In the genomic region with DNA sequence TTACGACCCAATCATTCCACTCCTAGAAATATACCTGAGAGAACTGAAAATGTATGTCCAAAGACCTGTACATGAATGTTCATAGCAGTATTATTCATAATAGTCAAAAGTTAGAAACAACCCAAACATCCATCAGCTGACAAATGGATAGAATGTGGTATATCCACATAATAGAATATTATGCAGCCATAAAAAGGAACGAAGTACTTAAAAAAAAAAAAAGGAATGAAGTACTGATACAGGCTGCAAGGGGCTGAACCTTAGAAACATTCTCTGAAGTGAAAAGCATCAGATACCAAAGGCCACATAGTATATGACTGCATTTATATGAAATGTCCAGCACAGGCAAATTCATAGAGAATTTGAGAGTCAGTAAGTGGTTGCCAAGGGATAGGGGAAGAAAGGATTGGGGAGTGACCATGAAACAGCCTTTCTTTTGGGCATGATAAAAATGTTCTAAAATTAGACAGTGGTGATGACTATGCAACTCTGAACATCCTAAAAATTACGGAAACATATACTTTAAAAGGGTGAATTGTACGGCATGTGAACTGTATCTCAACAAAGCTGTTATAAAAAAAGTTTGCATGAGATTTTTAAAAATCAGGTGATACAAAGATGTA, we compare ENCODE assay signal across 10 cellular contexts. TPM values are rescaled to one million over a fixed set of nuclear protein-coding genes. Genes with fewer than 3 reads are reported as not detected.
A peak's percentile ranks its signal among the peaks of the same experiment; 100 is the strongest.
DNase-seq lines count a peak whose midpoint lies in the region; ATAC-seq and TF ChIP-seq lines count a peak whose summit lies in the region.
"Had no signal": no experiment of that assay in that cellular context is flagged by ENCODE, and none has a peak within 500 bp of the region (broad histone marks: within the 10 kb centered on the region; RNA-seq: fewer than 3 reads in every experiment).

No MANE protein-coding gene starts in this region.

- no peak for TF ChIP-seq POLR2A in erythroblast (IDR thresholded peaks at IDR 0.05; ENCODE audit: low read length)

- POLR2A ChIA-PET in activated CD4-positive, alpha-beta T cell treated with anti-CD3 and anti-CD28 coated beads, Interleukin-2, amount 10 ng/mL, durations not matched to agents 7 days and 5 days (lab: Charles Lee) = no interaction called here

- peaks cover 73% of the 10 kb centered on the region for H3K4me1 Mint-ChIP-seq in activated CD4-positive, alpha-beta T cell treated with anti-CD3 and anti-CD28 coated beads, Interleukin-2, amount 10 ng/mL, durations not matched to agents 7 days and 5 days
- H3K4me1 Mint-ChIP-seq in stimulated activated effector memory CD8-positive, alpha-beta T cell treated with anti-CD3 and anti-CD28 coated beads, Interleukin-12 subunit alpha, Interleukin-12 subunit beta, amount 100 ng/mL, for 72 hours = peaks cover 77% of the 10 kb centered on the region

- peaks cover 8% of the 10 kb centered on the region for H3K36me3 Mint-ChIP-seq in activated CD4-positive, alpha-beta T cell treated with anti-CD3 and anti-CD28 coated beads, Interleukin-2, amount 10 ng/mL, durations not matched to agents 7 days and 5 days (ENCODE audit: low read depth)
- H3K36me3 Mint-ChIP-seq in stimulated activated effector memory CD8-positive, alpha-beta T cell treated with anti-CD3 and anti-CD28 coated beads, Interleukin-12 subunit alpha, Interleukin-12 subunit beta, amount 100 ng/mL, for 72 hours = peaks cover 25% of the 10 kb centered on the region

- H3K9me3 Mint-ChIP-seq in activated CD4-positive, alpha-beta T cell treated with anti-CD3 and anti-CD28 coated beads, Interleukin-2, amount 10 ng/mL, durations not matched to agents 7 days and 5 days = no peaks in the 10 kb centered on the region
- no peaks in the 10 kb centered on the region for H3K9me3 Mint-ChIP-seq in stimulated activated effector memory CD8-positive, alpha-beta T cell treated with anti-CD3 and anti-CD28 coated beads, Interleukin-12 subunit alpha, Interleukin-12 subunit beta, amount 100 ng/mL, for 72 hours

- CTCF ChIA-PET in activated CD4-positive, alpha-beta T cell treated with anti-CD3 and anti-CD28 coated beads, Interleukin-2, amount 10 ng/mL, durations not matched to agents 7 days and 5 days (lab: Charles Lee) = no interaction called here

- H3K27me3 Mint-ChIP-seq in activated CD4-positive, alpha-beta T cell treated with anti-CD3 and anti-CD28 coated beads, Interleukin-2, amount 10 ng/mL, durations not matched to agents 7 days and 5 days = no peaks in the 10 kb centered on the region

- H3K27ac Mint-ChIP-seq in activated CD4-positive, alpha-beta T cell treated with anti-CD3 and anti-CD28 coated beads, Interleukin-2, amount 10 ng/mL, durations not matched to agents 7 days and 5 days = peak overlapping the region; percentile 54
- peak overlapping the region; percentile 86 for H3K27ac Mint-ChIP-seq in stimulated activated effector memory CD8-positive, alpha-beta T cell treated with anti-CD3 and anti-CD28 coated beads, Interleukin-12 subunit alpha, Interleukin-12 subunit beta, amount 100 ng/mL, for 72 hours

- DNase-seq in activated CD4-positive, alpha-beta T cell treated with anti-CD3 and anti-CD28 coated beads, Interleukin-2, amount 10 ng/mL, durations not matched to agents 7 days and 5 days = no peak
- no peak for DNase-seq in activated CD4-positive, alpha-beta T cell treated with anti-CD3 and anti-CD28 coated beads, Interleukin-2, amount 50 U/mL, for 4 hours
- DNase-seq in SIG-M5 treated with dmso at 0.1 percent for 504 hours (lab: John Stamatoyannopoulos, UW; ENCODE audit: unreplicated experiment) (peak; percentile 81), erythroblast (lab: John Stamatoyannopoulos, UW) (peak; percentile 64 to 72), mucosa of gallbladder (ENCODE audit: low spot score) (no peak), NCI-H345 treated with DMSO at 0.1 percent for 48 hours (lab: John Stamatoyannopoulos, UW; ENCODE audit: unreplicated experiment) (no peak)
- DNase-seq in stimulated activated effector memory CD8-positive, alpha-beta T cell treated with anti-CD3 and anti-CD28 coated beads, Interleukin-12 subunit alpha, Interleukin-12 subunit beta, amount 100 ng/mL, for 72 hours (ENCODE audit: low spot score in 2 of 2) = no peak
- DNase-seq: activated effector memory CD4-positive, alpha-beta T cell treated with Interleukin-2 at 50 U/mL for 16 hours; Right ventricle myocardium superior had no signal

- ATAC-seq in stimulated activated effector memory CD8-positive, alpha-beta T cell treated with anti-CD3 and anti-CD28 coated beads, Interleukin-12 subunit alpha, Interleukin-12 subunit beta, amount 100 ng/mL, for 72 hours = no peak
- ATAC-seq in GM18517 (IDR thresholded peaks at IDR 0.05; ENCODE audit: unreplicated experiment) = no peak

- H3K4me3 Mint-ChIP-seq in activated CD4-positive, alpha-beta T cell treated with anti-CD3 and anti-CD28 coated beads, Interleukin-2, amount 10 ng/mL, durations not matched to agents 7 days and 5 days = peak overlapping the region; percentile 84
- H3K4me3 Mint-ChIP-seq in stimulated activated effector memory CD8-positive, alpha-beta T cell treated with anti-CD3 and anti-CD28 coated beads, Interleukin-12 subunit alpha, Interleukin-12 subunit beta, amount 100 ng/mL, for 72 hours = peak overlapping the region; percentile 83

RNA-seq across cellular contexts. Expression of a gene that starts 1.8 kb away (rescaled TPM):
- total RNA-seq in activated CD4-positive, alpha-beta T cell treated with anti-CD3 and anti-CD28 coated beads, Interleukin-2, amount 10 ng/mL, durations not matched to agents 7 days and 5 days = 10 to 100 TPM; 25.9 to 26.3 TPM
- 56.0 TPM for total RNA-seq in mucosa of gallbladder

RNA-seq across cellular contexts. Expression of a gene that starts 29.7 kb away (rescaled TPM):
- total RNA-seq in activated CD4-positive, alpha-beta T cell treated with anti-CD3 and anti-CD28 coated beads, Interleukin-2, amount 10 ng/mL, durations not matched to agents 7 days and 5 days = not detected
- total RNA-seq in mucosa of gallbladder = 0.37 TPM

RNA-seq across cellular contexts. Expression of a gene that starts 33.7 kb away (rescaled TPM):
- total RNA-seq in activated CD4-positive, alpha-beta T cell treated with anti-CD3 and anti-CD28 coated beads, Interleukin-2, amount 10 ng/mL, durations not matched to agents 7 days and 5 days = not detected
- total RNA-seq in mucosa of gallbladder = not detected
- total RNA-seq: Right ventricle myocardium superior had no signal

Comparison
In these comparisons a context has a peak if more than half of its experiments do, and no peak if none do; other contexts are left out.
1. DNase-seq: peak in SIG-M5 treated with dmso at 0.1 percent for 504 hours (single experiment) and erythroblast (2 of 2); none in activated CD4-positive, alpha-beta T cell treated with anti-CD3 and anti-CD28 coated beads, Interleukin-2, amount 10 ng/mL, durations not matched to agents 7 days and 5 days (single experiment), activated CD4-positive, alpha-beta T cell treated with anti-CD3 and anti-CD28 coated beads, Interleukin-2, amount 50 U/mL, for 4 hours (0 of 2), stimulated activated effector memory CD8-positive, alpha-beta T cell treated with anti-CD3 and anti-CD28 coated beads, Interleukin-12 subunit alpha, Interleukin-12 subunit beta, amount 100 ng/mL, for 72 hours (0 of 2), mucosa of gallbladder (single experiment) and NCI-H345 treated with DMSO at 0.1 percent for 48 hours (single experiment).